In the genomic region with DNA sequence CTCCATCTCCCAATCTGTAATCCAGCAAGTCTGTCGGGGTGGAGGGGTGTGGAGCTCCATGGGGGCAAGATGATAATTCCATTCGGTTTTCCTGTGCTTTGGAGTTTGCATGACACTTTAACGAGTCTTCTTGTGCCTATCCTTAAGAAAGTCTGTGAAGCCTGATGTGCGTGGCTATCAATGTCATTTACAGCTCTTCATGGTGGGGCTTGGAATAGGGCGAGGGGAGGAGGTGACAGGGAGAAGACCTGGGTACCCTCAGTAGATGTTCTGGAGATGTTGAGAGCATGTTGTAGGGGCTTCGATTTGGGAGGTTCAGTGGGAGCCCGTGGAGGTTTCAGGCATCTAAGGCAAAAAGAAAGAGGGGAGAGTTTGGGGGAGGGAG, we compare ENCODE assay signal across 10 cellular contexts. TPM values are rescaled to one million over a fixed set of nuclear protein-coding genes. Genes with fewer than 3 reads are reported as not detected.
DNase-seq lines count a peak whose midpoint lies in the region; ATAC-seq and TF ChIP-seq lines count a peak whose summit lies in the region.
"Had no signal": no experiment of that assay in that cellular context is flagged by ENCODE, and none has a peak within 500 bp of the region (broad histone marks: within the 10 kb centered on the region; RNA-seq: fewer than 3 reads in every experiment).

No MANE protein-coding gene starts in this region.

- H3K23ac ChIP-seq in mesendoderm (ENCODE audit: low read length), result peak overlapping the region; percentile 6

- H3K27ac ChIP-seq in SK-N-MC (peak overlapping the region; percentile 88), mesendoderm (ENCODE audit: low read depth, low read length) (no peak overlapping the region), stomach smooth muscle (ENCODE audit: low read length) (peak overlapping the region; percentile 84)
- H3K27ac ChIP-seq: KMS-11 had no signal

- H3K79me1 ChIP-seq in mesendoderm (ENCODE audit: low read length), result no peaks in the 10 kb centered on the region

- H3K18ac ChIP-seq in mesendoderm (ENCODE audit: low read length), result no peak overlapping the region

- DNase-seq in SK-N-MC (ENCODE audit: low read depth, low spot score), result no peak
- DNase-seq in mesendoderm, result no peak
- DNase-seq in OCI-M1 (lab: John Stamatoyannopoulos, UW), result no peak
- DNase-seq in GOT3 (lab: John Stamatoyannopoulos, UW), result no peak
- DNase-seq: NCI-H774 had no signal

- no peak overlapping the region for H3K4me2 ChIP-seq in mesendoderm (ENCODE audit: low read length)

- H4K8ac ChIP-seq in mesendoderm (ENCODE audit: low read depth, low read length), result no peak overlapping the region

- no peak overlapping the region for H3K56ac ChIP-seq in mesendoderm (ENCODE audit: low read length)

- no peak overlapping the region for H3K4ac ChIP-seq in mesendoderm (ENCODE audit: low read depth, low read length)

- H3K9me3 ChIP-seq in SK-N-MC (ENCODE audit: low read depth, low read length) (no peaks in the 10 kb centered on the region), stomach smooth muscle (ENCODE audit: control insufficient read depth in 2 of 2, low read length in 2 of 2) (no peaks in the 10 kb centered on the region)

- H3K4me1 Mint-ChIP-seq in brain, result peaks cover 63% of the 10 kb centered on the region

- no peak overlapping the region for H4K5ac ChIP-seq in mesendoderm (ENCODE audit: low read length)

- H3K27me3 Mint-ChIP-seq in brain, result peaks cover 29% of the 10 kb centered on the region

- no peak for TF ChIP-seq CTCF in brain (conservative IDR thresholded peaks at IDR 0.05)

- no peak overlapping the region for H2BK15ac ChIP-seq in mesendoderm (replicated peaks; ENCODE audit: low read depth)

- H3K27me3 ChIP-seq in mesendoderm (ENCODE audit: insufficient read depth, low read length, poor library complexity) (peaks cover 38% of the 10 kb centered on the region), stomach smooth muscle (ENCODE audit: control insufficient read depth in 1 of 2, insufficient read depth in 2 of 2, low read length in 2 of 2) (no peaks in the 10 kb centered on the region)

- no peak overlapping the region for H2BK5ac ChIP-seq in mesendoderm (ENCODE audit: low read length)

- ATAC-seq in GM21825 (IDR thresholded peaks at IDR 0.05; ENCODE audit: unreplicated experiment), result no peak
- ATAC-seq in GM21737 (IDR thresholded peaks at IDR 0.05; ENCODE audit: unreplicated experiment), result no peak

- H3K36me3 Mint-ChIP-seq in brain, result peaks cover 9% of the 10 kb centered on the region

- no peak overlapping the region for H2AK5ac ChIP-seq in mesendoderm (ENCODE audit: low read length)

- no peaks in the 10 kb centered on the region for H3K79me2 ChIP-seq in mesendoderm (ENCODE audit: control insufficient read depth, insufficient read depth, low read length)

- H2BK120ac ChIP-seq in mesendoderm (ENCODE audit: low read depth, low read length), result no peak overlapping the region

- peaks cover 10% of the 10 kb centered on the region for H3K36me3 ChIP-seq in SK-N-MC (ENCODE audit: insufficient read depth, low read length)
- H3K36me3 ChIP-seq in mesendoderm (ENCODE audit: control insufficient read depth, insufficient read depth, low read length), result peaks cover 5% of the 10 kb centered on the region
- H3K36me3 ChIP-seq in stomach smooth muscle (ENCODE audit: control insufficient read depth in 2 of 2, insufficient read depth in 2 of 2, low read length in 2 of 2), result peaks cover 4 to 7% of the 10 kb centered on the region in 2 donors

- H3K4me3 Mint-ChIP-seq in brain, result peak overlapping the region; percentile 3 to 68 (median 42)

- H3K4me3 ChIP-seq in SK-N-MC (no peak overlapping the region), mesendoderm (ENCODE audit: low read length) (no peak overlapping the region), stomach smooth muscle (ENCODE audit: low read length in 2 of 2) (peak overlapping the region in 1 of 2 donors; percentile 17)

- H3K9ac ChIP-seq in SK-N-MC (ENCODE audit: insufficient read length), result no peak overlapping the region
- no peak overlapping the region for H3K9ac ChIP-seq in mesendoderm (ENCODE audit: low read length)
- H3K9ac ChIP-seq in stomach smooth muscle (ENCODE audit: low read length in 2 of 2), result no peak overlapping the region
- H3K9ac ChIP-seq: KMS-11 had no signal

- H3K4me1 ChIP-seq in mesendoderm (ENCODE audit: control insufficient read depth, low read depth, low read length) (peaks cover 2% of the 10 kb centered on the region), stomach smooth muscle (ENCODE audit: control insufficient read depth, insufficient read depth, low read length) (peaks cover 57% of the 10 kb centered on the region)

- H3K9me3 Mint-ChIP-seq in brain, result peaks cover 0 to 3% (median 0%) of the 10 kb centered on the region in 5 experiments

- H3K27ac Mint-ChIP-seq in brain, result peak overlapping the region; percentile 9 to 90 (median 74)

- WGBS in mesendoderm (ENCODE audit: extremely low coverage, insufficient coverage, low lambda C conversion rate), result no CpG with 5 or more reads among the region's 7 CpGs

RNA-seq across cellular contexts. Expression of gene PHLDB1, which starts 0.6 kb away (rescaled TPM):
- 85.1 TPM for polyA plus RNA-seq in brain (ENCODE audit: insufficient read depth, low read depth, low replicate concordance)
- polyA plus RNA-seq in mesendoderm (2013, experiment 1 of 2), result 35.1 TPM
- polyA plus RNA-seq in mesendoderm (2013, experiment 2 of 2), result 34.9 TPM

RNA-seq across cellular contexts. Expression of gene ARCN1, which starts 34.6 kb away (rescaled TPM):
- 113 TPM for polyA plus RNA-seq in brain (ENCODE audit: insufficient read depth, low read depth, low replicate concordance)
- polyA plus RNA-seq in mesendoderm (2013, experiment 1 of 2), result 171 TPM
- 167 TPM for polyA plus RNA-seq in mesendoderm (2013, experiment 2 of 2)

RNA-seq across cellular contexts. Expression of gene IFT46, which starts 41.1 kb away (rescaled TPM):
- polyA plus RNA-seq in brain (ENCODE audit: insufficient read depth, low read depth, low replicate concordance), result 34.3 TPM
- polyA plus RNA-seq in mesendoderm (2013, experiment 1 of 2), result 16.5 TPM
- polyA plus RNA-seq in mesendoderm (2013, experiment 2 of 2), result 15.3 TPM
